In genomic region chrX:153928846-153929245, GRCh38 we compare ENCODE assay signal across 8 cellular contexts. TPM values are rescaled to one million over a fixed set of nuclear protein-coding genes. Genes with fewer than 3 reads are reported as not detected.
DNase-seq lines count a peak whose midpoint lies in the region; ATAC-seq and TF ChIP-seq lines count a peak whose summit lies in the region.

No MANE protein-coding gene starts in this region.

- DNase-seq in T-helper 1 cell (no peak), endodermal cell (no peak), osteocyte (ENCODE audit: extremely low spot score, unreplicated experiment) (no peak), superior temporal gyrus (ENCODE audit: extremely low spot score) (no peak)

- H3K36me3 ChIP-seq in OCI-LY3 (replicated peaks; ENCODE audit: low read depth, low read length) (peaks cover 20% of the 10 kb centered on the region), endodermal cell (ENCODE audit: control insufficient read depth, insufficient read depth, low read length) (peaks cover 8% of the 10 kb centered on the region), skeletal muscle satellite cell (ENCODE audit: insufficient read depth, low read length) (peaks cover 34% of the 10 kb centered on the region)

- peak overlapping the region; percentile 71 for H3K4me3 ChIP-seq in OCI-LY3 (ENCODE audit: low read length)
- H3K4me3 ChIP-seq in endodermal cell (ENCODE audit: low read length), result no peak overlapping the region
- no peak overlapping the region for H3K4me3 ChIP-seq in skeletal muscle satellite cell (ENCODE audit: low read length)

- peaks cover 56% of the 10 kb centered on the region for H3K79me2 ChIP-seq in OCI-LY3 (ENCODE audit: low read length)

- peak overlapping the region; percentile 57 for H3K4me3 Mint-ChIP-seq in T-helper 1 cell treated with Interleukin-12 subunit alpha and Interleukin-12 subunit beta and Interleukin-4 antibody, amounts not matched to agents 30 μg/mL and 1 μg/mL, for 36 hours
- peak overlapping the region; percentile 71 for H3K4me3 Mint-ChIP-seq in endodermal cell
- H3K4me3 Mint-ChIP-seq in osteocyte (ENCODE audit: unreplicated experiment), result no peak overlapping the region

- peaks cover 13% of the 10 kb centered on the region for H3K4me1 Mint-ChIP-seq in T-helper 1 cell treated with Interleukin-12 subunit alpha and Interleukin-12 subunit beta and Interleukin-4 antibody, amounts not matched to agents 30 μg/mL and 1 μg/mL, for 36 hours (ENCODE audit: low read depth)
- H3K4me1 Mint-ChIP-seq in endodermal cell, result peaks cover 3% of the 10 kb centered on the region
- H3K4me1 Mint-ChIP-seq in osteocyte (ENCODE audit: unreplicated experiment), result peaks cover 19% of the 10 kb centered on the region

- H3K4me2 ChIP-seq in OCI-LY3 (ENCODE audit: low read length), result peak overlapping the region; percentile 82
- peak overlapping the region; percentile 83 for H3K4me2 ChIP-seq in skeletal muscle satellite cell (ENCODE audit: low read length)

- ATAC-seq in GM19023 (IDR thresholded peaks at IDR 0.05; ENCODE audit: unreplicated experiment), result no peak

- H3K27me3 Mint-ChIP-seq in T-helper 1 cell treated with Interleukin-12 subunit alpha and Interleukin-12 subunit beta and Interleukin-4 antibody, amounts not matched to agents 30 μg/mL and 1 μg/mL, for 36 hours (ENCODE audit: low read depth), result no peaks in the 10 kb centered on the region
- H3K27me3 Mint-ChIP-seq in endodermal cell (ENCODE audit: insufficient read depth) (no peaks in the 10 kb centered on the region), osteocyte (ENCODE audit: unreplicated experiment) (no peaks in the 10 kb centered on the region)

- no peak overlapping the region for H2AFZ ChIP-seq in OCI-LY3 (ENCODE audit: low read depth, low read length)

- H3K27ac ChIP-seq in OCI-LY3 (ENCODE audit: low read length) (peak overlapping the region; percentile 68), endodermal cell (ENCODE audit: low read depth, low read length) (no peak overlapping the region)

- no peaks in the 10 kb centered on the region for H3K9me3 Mint-ChIP-seq in T-helper 1 cell treated with Interleukin-12 subunit alpha and Interleukin-12 subunit beta and Interleukin-4 antibody, amounts not matched to agents 30 μg/mL and 1 μg/mL, for 36 hours
- H3K9me3 Mint-ChIP-seq in endodermal cell, result peaks cover 71% of the 10 kb centered on the region
- no peaks in the 10 kb centered on the region for H3K9me3 Mint-ChIP-seq in osteocyte (ENCODE audit: unreplicated experiment)

- H3K9me3 ChIP-seq in OCI-LY3 (ENCODE audit: insufficient read depth, low read length) (no peaks in the 10 kb centered on the region), endodermal cell (ENCODE audit: control insufficient read depth, low read length) (no peaks in the 10 kb centered on the region), skeletal muscle satellite cell (replicated peaks; ENCODE audit: low read length) (no peaks in the 10 kb centered on the region)

- 0 out of 2 replicates have a peak, but pooled peaks cover 6% of the 10 kb centered on the region for H4K20me1 ChIP-seq in OCI-LY3 (ENCODE audit: insufficient read depth, low read length)

- 80 to 85% methylated on average over 4 to 6 of the region's 9 CpGs for whole genome bisulfite sequencing in endodermal cell (ENCODE audit: insufficient coverage in 1 of 2, insufficient read length in 1 of 2), 2 experiments

- peak overlapping the region; percentile 59 for H3K27ac Mint-ChIP-seq in T-helper 1 cell treated with Interleukin-12 subunit alpha and Interleukin-12 subunit beta and Interleukin-4 antibody, amounts not matched to agents 30 μg/mL and 1 μg/mL, for 36 hours
- H3K27ac Mint-ChIP-seq in endodermal cell, result no peak overlapping the region
- H3K27ac Mint-ChIP-seq in osteocyte (ENCODE audit: unreplicated experiment), result no peak overlapping the region

- peaks cover 16% of the 10 kb centered on the region for H3K36me3 Mint-ChIP-seq in T-helper 1 cell treated with Interleukin-12 subunit alpha and Interleukin-12 subunit beta and Interleukin-4 antibody, amounts not matched to agents 30 μg/mL and 1 μg/mL, for 36 hours (ENCODE audit: low read depth)
- H3K36me3 Mint-ChIP-seq in endodermal cell (ENCODE audit: low read depth), result peaks cover 14% of the 10 kb centered on the region
- H3K36me3 Mint-ChIP-seq in osteocyte (ENCODE audit: unreplicated experiment), result peaks cover 5% of the 10 kb centered on the region

- no peak for TF ChIP-seq CTCF in OCI-LY3 (IDR thresholded peaks at IDR 0.05; ENCODE audit: low read depth, low read length)
- no peak for TF ChIP-seq CTCF in endodermal cell (conservative IDR thresholded peaks at IDR 0.05)
- TF ChIP-seq CTCF in osteocyte (IDR thresholded peaks at IDR 0.05), result no peak

- peak overlapping the region; percentile 65 for H3K9ac ChIP-seq in OCI-LY3 (ENCODE audit: low read length)
- H3K9ac ChIP-seq in endodermal cell (ENCODE audit: extremely low read depth, low read length, poor library complexity, severe bottlenecking), result no peak overlapping the region
- H3K9ac ChIP-seq in skeletal muscle satellite cell (ENCODE audit: low read depth, low read length), result no peak overlapping the region

- H3K27me3 ChIP-seq in OCI-LY3 (ENCODE audit: low read depth, low read length) (no peaks in the 10 kb centered on the region), endodermal cell (ENCODE audit: control insufficient read depth, insufficient read depth, low read length, poor library complexity, severe bottlenecking) (no peaks in the 10 kb centered on the region), skeletal muscle satellite cell (ENCODE audit: control insufficient read depth, insufficient read depth, low read length) (no peaks in the 10 kb centered on the region)

- peaks cover 28% of the 10 kb centered on the region for H3K4me1 ChIP-seq in OCI-LY3 (ENCODE audit: low read length)
- no peaks in the 10 kb centered on the region for H3K4me1 ChIP-seq in endodermal cell (ENCODE audit: control insufficient read depth, insufficient read depth, low read length)
- H3K4me1 ChIP-seq in skeletal muscle satellite cell (ENCODE audit: control insufficient read depth, insufficient read depth, low read length), result peaks cover 35% of the 10 kb centered on the region

RNA-seq across cellular contexts. Expression of gene ARHGAP4, which starts 2.8 kb away (rescaled TPM):
- total RNA-seq in endodermal cell (10 to 100 TPM; 56.0 to 65.0 TPM), osteocyte (4.9 and 5.3 TPM in 2 replicates)
- 10.5 TPM for polyA plus RNA-seq in endodermal cell (2013, experiment 1 of 2)
- 10.0 TPM for polyA plus RNA-seq in endodermal cell (2013, experiment 2 of 2)
- total RNA-seq in skeletal muscle satellite cell (2012; rRNA removed), result 0.76 and 1.3 TPM in 2 replicates

RNA-seq across cellular contexts. Expression of gene NAA10, which starts 6.0 kb away (rescaled TPM):
- total RNA-seq in endodermal cell (10 to 100 TPM; 91.6 to 99.3 TPM), osteocyte (94.1 and 96.6 TPM in 2 replicates)
- 99.4 TPM for polyA plus RNA-seq in endodermal cell (2013, experiment 1 of 2)
- 86.3 TPM for polyA plus RNA-seq in endodermal cell (2013, experiment 2 of 2)
- 102 and 164 TPM in 2 replicates for total RNA-seq in skeletal muscle satellite cell (2012; rRNA removed)

RNA-seq across cellular contexts. Expression of gene RENBP, which starts 15.6 kb away (rescaled TPM):
- total RNA-seq in endodermal cell (10 to 100 TPM; 12.0 to 17.5 TPM), osteocyte (18.7 and 18.9 TPM in 2 replicates)
- 9.5 TPM for polyA plus RNA-seq in endodermal cell (2013, experiment 1 of 2)
- 7.5 TPM for polyA plus RNA-seq in endodermal cell (2013, experiment 2 of 2)
- total RNA-seq in skeletal muscle satellite cell (2012; rRNA removed), result 2.4 and 11.2 TPM in 2 replicates

RNA-seq across cellular contexts. Expression of gene AVPR2, which starts 24.4 kb away (rescaled TPM):
- total RNA-seq in endodermal cell (not detected), osteocyte (not detected in 2 replicates)
- not detected for polyA plus RNA-seq in endodermal cell (2013, experiment 1 of 2)
- not detected for polyA plus RNA-seq in endodermal cell (2013, experiment 2 of 2)
- total RNA-seq in skeletal muscle satellite cell (2012; rRNA removed), result 0.22 TPM in 1 of 2 replicates, not detected in the other

RNA-seq across cellular contexts. Expression of gene HCFC1, which starts 42.8 kb away (rescaled TPM):
- total RNA-seq in endodermal cell (100 to 1,000 TPM in 1 of 2 donors, 10 to 100 TPM in 1; 93.4 to 112 TPM), osteocyte (73.7 and 74.8 TPM in 2 replicates)
- 60.4 TPM for polyA plus RNA-seq in endodermal cell (2013, experiment 1 of 2)
- polyA plus RNA-seq in endodermal cell (2013, experiment 2 of 2), result 63.4 TPM
- 22.6 and 24.5 TPM in 2 replicates for total RNA-seq in skeletal muscle satellite cell (2012; rRNA removed)
